26 cellular contexts compared by ENCODE assay signal in genomic region chr20:6784767-6785166, GRCh38. TPM values are rescaled to one million over a fixed set of nuclear protein-coding genes. Genes with fewer than 3 reads are reported as not detected.
"Had no signal": no experiment of that assay in that cellular context is flagged by ENCODE, and none has a peak within 500 bp of the region (broad histone marks: within the 10 kb centered on the region; RNA-seq: fewer than 3 reads in every experiment).

No MANE protein-coding gene starts in this region.

- H3K36me3 Mint-ChIP-seq: activated naive CD4-positive, alpha-beta T cell treated with anti-CD3 and anti-CD28 coated beads, Interleukin-2, amount 50 U/mL, for 24 hours; WTC11 had no signal

- H3K27me3 Mint-ChIP-seq: activated T-cell treated with anti-CD3 and anti-CD28 coated beads, Interleukin-2, amount 50 U/mL, for 24 hours; T-helper 17 cell had no signal

- H3K9me3 Mint-ChIP-seq: activated naive CD4-positive, alpha-beta T cell treated with anti-CD3 and anti-CD28 coated beads, Interleukin-2, amount 50 U/mL, for 24 hours; activated T-cell treated with anti-CD3 and anti-CD28 coated beads, Interleukin-2, amount 50 U/mL, for 24 hours; activated T-helper 1 cell treated with anti-CD3 and anti-CD28 coated beads, Interleukin-12 subunit alpha, Interleukin-12 subunit beta, Interleukin-2, Interleukin-4 antibody, amounts not matched to agents 30 ng/mL and 10 ng/mL and 1 ng/mL, durations not matched to agents 14 hours and 24 hours and 36 hours; WTC11 had no signal

- H3K27ac Mint-ChIP-seq: activated CD8-positive, alpha-beta T cell treated with anti-CD3 and anti-CD28 coated beads, Interleukin-2, amount 10 ng/mL, durations not matched to agents 7 days and 5 days; activated naive CD4-positive, alpha-beta T cell treated with anti-CD3 and anti-CD28 coated beads, Interleukin-2, amount 50 U/mL, for 24 hours; activated T-cell treated with anti-CD3 and anti-CD28 coated beads, Interleukin-2, amount 50 U/mL, for 24 hours; activated T-helper 1 cell treated with anti-CD3 and anti-CD28 coated beads, Interleukin-12 subunit alpha, Interleukin-12 subunit beta, Interleukin-2, Interleukin-4 antibody, amounts not matched to agents 30 ng/mL and 10 ng/mL and 1 ng/mL, durations not matched to agents 14 hours and 24 hours and 36 hours; T-helper 17 cell; WTC11 had no signal

- H3K27me3 ChIP-seq: ascending aorta, body of pancreas, Peyer's patch, SJCRH30 had no signal

- H3K4me3 Mint-ChIP-seq: activated CD8-positive, alpha-beta T cell treated with anti-CD3 and anti-CD28 coated beads, Interleukin-2, amount 10 ng/mL, durations not matched to agents 7 days and 5 days; activated naive CD4-positive, alpha-beta T cell treated with anti-CD3 and anti-CD28 coated beads, Interleukin-2, amount 50 U/mL, for 24 hours; activated T-cell treated with anti-CD3 and anti-CD28 coated beads, Interleukin-2, amount 50 U/mL, for 24 hours; activated T-helper 1 cell treated with anti-CD3 and anti-CD28 coated beads, Interleukin-12 subunit alpha, Interleukin-12 subunit beta, Interleukin-2, Interleukin-4 antibody, amounts not matched to agents 30 ng/mL and 10 ng/mL and 1 ng/mL, durations not matched to agents 14 hours and 24 hours and 36 hours; T-helper 17 cell; WTC11 had no signal

- DNase-seq: activated CD4-positive, alpha-beta T cell treated with anti-CD3 and anti-CD28 coated beads for 48 hours; activated CD4-positive, alpha-beta T cell treated with anti-CD3 and anti-CD28 coated beads, Interleukin-2, amount 50 U/mL, for 4 hours; activated CD4-positive, CD25-positive, alpha-beta regulatory T cell treated with anti-CD3 and anti-CD28 coated beads, Interleukin-2, amount 50 U/mL, for 72 hours; activated CD8-positive, alpha-beta T cell treated with anti-CD3 and anti-CD28 coated beads, Interleukin-2, amount 10 ng/mL, durations not matched to agents 7 days and 5 days; activated effector memory CD4-positive, alpha-beta T cell treated with Interleukin-2 at 50 U/mL for 16 hours; activated naive CD4-positive, alpha-beta T cell; activated T-cell treated with anti-CD3 and anti-CD28 coated beads, Interleukin-2, amount 50 U/mL, for 24 hours; amniotic stem cell; body of pancreas; Kasumi-1; NCI-H1048; NCI-H1417; NCI-H1930; NCI-H446; NCI-H524; Peyer's patch; Right ventricle myocardium superior; SJCRH30; T-helper 17 cell; T-helper 9 cell had no signal

- H3K27ac ChIP-seq: ascending aorta, body of pancreas, RWPE1, SJCRH30 had no signal

- H3K36me3 ChIP-seq: Peyer's patch, SJCRH30 had no signal

- ATAC-seq: activated CD8-positive, alpha-beta T cell treated with anti-CD3 and anti-CD28 coated beads, Interleukin-2, amount 10 ng/mL, durations not matched to agents 7 days and 5 days; body of pancreas; K562; T-helper 17 cell; WTC11 had no signal

- H3K9me3 ChIP-seq: ascending aorta, body of pancreas, Peyer's patch, SJCRH30 had no signal

- H3K4me1 Mint-ChIP-seq: activated naive CD4-positive, alpha-beta T cell treated with anti-CD3 and anti-CD28 coated beads, Interleukin-2, amount 50 U/mL, for 24 hours; T-helper 17 cell had no signal

- H3K4me1 ChIP-seq: ascending aorta, SJCRH30 had no signal

- H3K4me3 ChIP-seq: ascending aorta, body of pancreas, K562, Peyer's patch, SJCRH30 had no signal

RNA-seq across cellular contexts. Expression of gene BMP2, which starts 17.3 kb away (rescaled TPM):
- total RNA-seq: activated CD8-positive, alpha-beta T cell treated with anti-CD3 and anti-CD28 coated beads, Interleukin-2, amount 10 ng/mL, durations not matched to agents 7 days and 5 days; SJCRH30 had no signal
